In the genomic region with DNA sequence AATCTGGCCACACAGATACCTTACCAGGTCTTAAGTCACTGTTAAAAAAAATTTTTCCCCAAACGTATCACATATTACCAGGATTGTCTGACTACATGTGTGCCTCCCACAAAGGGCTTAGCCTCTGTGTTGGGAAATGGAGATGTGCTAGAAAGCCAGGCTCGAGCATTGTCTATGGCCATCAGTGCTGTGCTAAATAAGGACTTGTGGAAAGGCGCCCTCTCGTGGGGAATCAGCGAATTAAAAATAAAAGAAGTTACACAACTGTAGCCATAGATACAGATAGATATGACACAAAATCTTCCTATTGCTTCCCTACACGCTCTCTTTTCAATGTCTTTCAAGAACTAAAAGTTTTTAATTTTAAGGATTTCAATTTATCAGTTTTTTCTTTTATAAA, we compare ENCODE assay signal across 8 cellular contexts. TPM values are rescaled to one million over a fixed set of nuclear protein-coding genes. Genes with fewer than 3 reads are reported as not detected.
DNase-seq lines count a peak whose midpoint lies in the region; ATAC-seq and TF ChIP-seq lines count a peak whose summit lies in the region.

No MANE protein-coding gene starts in this region.

- peak overlapping the region; percentile 38 for H3K4me3 Mint-ChIP-seq in activated T-helper 17 cell treated with anti-CD3 and anti-CD28 coated beads, Interleukin-2, amount 50 U/mL, for 72 hours

- H3K36me3 ChIP-seq in Peyer's patch: no peaks in the 10 kb centered on the region

- intact Hi-C loops in sciatic nerve (cut with DNase I): no loop called here

- peaks cover 11% of the 10 kb centered on the region for H3K4me1 Mint-ChIP-seq in activated T-helper 17 cell treated with anti-CD3 and anti-CD28 coated beads, Interleukin-2, amount 50 U/mL, for 72 hours

- DNase-seq in HK-2 (ENCODE audit: unreplicated experiment): peak; percentile 45
- DNase-seq in Peyer's patch: peak in 2 of 3 donors; percentile 37 to 75
- DNase-seq in glomerular endothelial cell (ENCODE audit: extremely low read depth, low read depth, low spot score): peak; percentile 33
- no peak for DNase-seq in sciatic nerve (ENCODE audit: low spot score)

- H3K4me1 ChIP-seq in Peyer's patch: no peaks in the 10 kb centered on the region

- no peaks in the 10 kb centered on the region for H3K9me3 Mint-ChIP-seq in activated T-helper 17 cell treated with anti-CD3 and anti-CD28 coated beads, Interleukin-2, amount 50 U/mL, for 72 hours

- peak; percentile 48 for ATAC-seq in activated T-helper 17 cell treated with anti-CD3 and anti-CD28 coated beads, Interleukin-2, amount 50 U/mL, for 72 hours (replicated peaks)
- ATAC-seq in sciatic nerve (peak; percentile 72), GM18520 (IDR thresholded peaks at IDR 0.05; ENCODE audit: unreplicated experiment) (no peak), HG02623 (IDR thresholded peaks at IDR 0.05; ENCODE audit: unreplicated experiment) (no peak)

- TF ChIP-seq CTCF in C4-2B (conservative IDR thresholded peaks at IDR 0.05) (peak; percentile 89), Peyer's patch (IDR thresholded peaks at IDR 0.05) (peak; percentile 28 to 66 (median 60))

- H3K27me3 ChIP-seq in Peyer's patch: no peaks in the 10 kb centered on the region

- no peak overlapping the region for H3K27ac Mint-ChIP-seq in activated T-helper 17 cell treated with anti-CD3 and anti-CD28 coated beads, Interleukin-2, amount 50 U/mL, for 72 hours

- H3K27me3 Mint-ChIP-seq in activated T-helper 17 cell treated with anti-CD3 and anti-CD28 coated beads, Interleukin-2, amount 50 U/mL, for 72 hours: peaks cover 5% of the 10 kb centered on the region

- H3K36me3 Mint-ChIP-seq in activated T-helper 17 cell treated with anti-CD3 and anti-CD28 coated beads, Interleukin-2, amount 50 U/mL, for 72 hours (ENCODE audit: low read depth): no peaks in the 10 kb centered on the region

- H3K4me3 ChIP-seq in Peyer's patch: no peak overlapping the region

- no peak overlapping the region for H3K27ac ChIP-seq in C4-2B
- H3K27ac ChIP-seq in Peyer's patch: no peak overlapping the region

- no peaks in the 10 kb centered on the region for H3K9me3 ChIP-seq in Peyer's patch

- no peak for TF ChIP-seq POLR2A in Peyer's patch (IDR thresholded peaks at IDR 0.05)

RNA-seq across cellular contexts. Expression of a gene that starts 47.5 kb away (rescaled TPM):
- total RNA-seq in Peyer's patch: under 1 TPM in 1 of 4 donors, not detected in 3; 0.67 TPM
- total RNA-seq in activated T-helper 17 cell treated with anti-CD3 and anti-CD28 coated beads, Interleukin-2, amount 50 U/mL, for 72 hours: not detected
- total RNA-seq in glomerular endothelial cell: not detected in 2 replicates
- not detected for total RNA-seq in sciatic nerve

RNA-seq across cellular contexts. Expression of a gene that starts 49.1 kb away (rescaled TPM):
- total RNA-seq in Peyer's patch: not detected
- not detected for total RNA-seq in activated T-helper 17 cell treated with anti-CD3 and anti-CD28 coated beads, Interleukin-2, amount 50 U/mL, for 72 hours
- not detected in 2 replicates for total RNA-seq in glomerular endothelial cell
- not detected for total RNA-seq in sciatic nerve

RNA-seq across cellular contexts. Expression of a gene that starts 52.7 kb away (rescaled TPM):
- not detected for total RNA-seq in Peyer's patch
- total RNA-seq in activated T-helper 17 cell treated with anti-CD3 and anti-CD28 coated beads, Interleukin-2, amount 50 U/mL, for 72 hours: not detected
- total RNA-seq in glomerular endothelial cell: not detected in 2 replicates
- not detected for total RNA-seq in sciatic nerve

Comparison
In these comparisons a context has a peak if more than half of its experiments do, and no peak if none do; other contexts are left out.
1. ATAC-seq: peak in activated T-helper 17 cell treated with anti-CD3 and anti-CD28 coated beads, Interleukin-2, amount 50 U/mL, for 72 hours (single experiment) and sciatic nerve (single experiment); none in GM18520 (single experiment) and HG02623 (single experiment).